10 cellular contexts compared by ENCODE assay signal in the genomic region with DNA sequence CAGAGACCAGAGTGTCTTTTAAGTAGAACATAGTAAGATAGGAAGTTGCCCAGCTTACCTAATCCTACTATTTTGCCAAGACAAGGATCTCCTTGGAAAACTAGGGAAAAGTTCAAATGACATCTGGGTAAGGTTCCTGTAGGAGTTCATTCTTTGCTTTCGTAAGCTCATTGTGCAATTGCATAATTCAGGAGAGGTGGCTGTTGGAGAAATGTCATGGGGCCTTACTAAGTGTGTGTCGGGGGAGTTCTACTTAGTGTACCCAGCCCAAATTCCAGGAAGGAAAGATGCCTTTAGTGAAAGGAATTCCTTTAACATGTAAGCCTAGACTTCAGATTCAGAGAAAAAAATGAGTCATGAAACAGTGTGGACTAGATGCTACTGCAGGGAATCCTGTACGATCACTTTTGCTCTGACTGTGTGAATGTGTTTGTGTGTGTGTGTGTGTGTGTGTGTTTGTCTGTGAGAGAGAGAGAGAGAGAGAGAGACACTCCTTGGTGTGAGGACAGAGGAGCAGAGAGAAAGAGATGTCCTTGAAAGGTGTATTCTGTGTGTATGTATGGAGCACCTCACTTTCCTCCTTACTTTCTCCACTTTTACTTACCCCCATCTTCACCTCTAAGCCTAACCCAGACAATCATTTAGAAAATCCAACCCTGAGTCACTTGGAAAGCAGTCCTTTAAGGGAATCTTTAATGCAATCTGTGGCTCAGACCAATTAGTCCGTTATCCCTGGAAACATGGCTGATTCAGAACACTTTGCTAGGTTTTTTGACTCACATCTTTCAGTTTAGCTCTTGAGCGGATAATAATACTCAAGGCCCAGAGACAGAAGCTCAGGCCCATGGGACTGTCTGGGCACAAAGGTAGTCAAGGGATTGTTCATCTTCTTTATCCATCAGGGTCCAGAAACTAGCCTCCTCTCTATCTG.
DNase-seq lines count a peak whose midpoint lies in the region; ATAC-seq and TF ChIP-seq lines count a peak whose summit lies in the region.
"Had no signal": no experiment of that assay in that cellular context is flagged by ENCODE, and none has a peak within 500 bp of the region (broad histone marks: within the 10 kb centered on the region; RNA-seq: fewer than 3 reads in every experiment).

No MANE protein-coding gene starts in this region.

- H3K27me3 Mint-ChIP-seq in dendritic cell treated with granulocyte-macrophage colony-stimulating factor and Interleukin-4, amounts not matched to agents 40 ng/mL and 50 ng/mL, for 4 days, result no peaks in the 10 kb centered on the region
- peaks cover 12% of the 10 kb centered on the region for H3K27me3 Mint-ChIP-seq in neural progenitor cell (ENCODE audit: insufficient read depth, low read depth)

- CTCF ChIA-PET in BJ (lab: Yijun Ruan, JAX), result interaction anchor here (0.8 kb wide), 1 partner anchor 9 kb away, joined by 3 read pairs; no protein-coding TSS in a partner anchor

- H3K9ac ChIP-seq in Loucy (ENCODE audit: low read depth, low read length, poor library complexity, severe bottlenecking), result peak overlapping the region; percentile 72
- no peak overlapping the region for H3K9ac ChIP-seq in neural progenitor cell

- ATAC-seq in GM18909 (IDR thresholded peaks at IDR 0.05; ENCODE audit: poor library complexity, unreplicated experiment) (no peak), HG03039 (IDR thresholded peaks at IDR 0.05; ENCODE audit: unreplicated experiment) (no peak)

- H3K4me2 ChIP-seq in Loucy (ENCODE audit: low read depth, low read length, poor library complexity, severe bottlenecking), result peak overlapping the region; percentile 72
- H3K4me2 ChIP-seq in neural progenitor cell, result peak overlapping the region; percentile 52

- H3K79me2 ChIP-seq in Loucy (ENCODE audit: insufficient read depth, low read length) (no peaks in the 10 kb centered on the region), neural progenitor cell (ENCODE audit: low read depth) (no peaks in the 10 kb centered on the region)

- no peak overlapping the region for H3K4me3 Mint-ChIP-seq in dendritic cell treated with granulocyte-macrophage colony-stimulating factor and Interleukin-4, amounts not matched to agents 40 ng/mL and 50 ng/mL, for 4 days
- H3K4me3 Mint-ChIP-seq in neural progenitor cell, result peak overlapping the region; percentile 37

- H3K4me3 ChIP-seq in BJ (ENCODE audit: low read depth, low read length), result no peak overlapping the region
- no peak overlapping the region for H3K4me3 ChIP-seq in Loucy (ENCODE audit: low read length, poor library complexity, severe bottlenecking)
- H3K4me3 ChIP-seq in neural progenitor cell, result no peak overlapping the region
- H3K4me3 ChIP-seq: suprapubic skin had no signal

- intact Hi-C loops in dendritic cell treated with granulocyte-macrophage colony-stimulating factor and Interleukin-4, amounts not matched to agents 40 ng/mL and 50 ng/mL, for 4 days (cut with micrococcal nuclease), result no loop called here

- DNase-seq in BJ (ENCODE audit: low read depth) (peak; percentile 80), neural progenitor cell (ENCODE audit: low spot score) (no peak), NCI-H1930 (lab: John Stamatoyannopoulos, UW) (no peak), inferior parietal cortex (ENCODE audit: extremely low spot score) (no peak)
- DNase-seq: posterior cingulate gyrus had no signal

- no peaks in the 10 kb centered on the region for H3F3A ChIP-seq in Loucy (ENCODE audit: low read depth)
- H3F3A ChIP-seq in neural progenitor cell (ENCODE audit: low read depth), result peaks cover 8% of the 10 kb centered on the region

- H3K4me1 Mint-ChIP-seq in dendritic cell treated with granulocyte-macrophage colony-stimulating factor and Interleukin-4, amounts not matched to agents 40 ng/mL and 50 ng/mL, for 4 days (ENCODE audit: low read depth), result peaks cover 17% of the 10 kb centered on the region
- peaks cover 78% of the 10 kb centered on the region for H3K4me1 Mint-ChIP-seq in neural progenitor cell

- H3K9me3 ChIP-seq in Loucy (ENCODE audit: insufficient read depth, low read depth, low read length), result no peaks in the 10 kb centered on the region
- H3K9me3 ChIP-seq in neural progenitor cell (ENCODE audit: low read depth), result no peaks in the 10 kb centered on the region
- H3K9me3 ChIP-seq: suprapubic skin had no signal

- H4K20me1 ChIP-seq in Loucy (ENCODE audit: insufficient read depth, low read length, poor library complexity, severe bottlenecking), result no peaks in the 10 kb centered on the region
- no peaks in the 10 kb centered on the region for H4K20me1 ChIP-seq in neural progenitor cell (ENCODE audit: low read depth)

- TF ChIP-seq CTCF in BJ (IDR thresholded peaks at IDR 0.05; ENCODE audit: insufficient read depth, low read depth, low read length) (no peak), Loucy (conservative IDR thresholded peaks at IDR 0.05; ENCODE audit: low read length) (no peak), neural progenitor cell (IDR thresholded peaks at IDR 0.05) (no peak)

- H2AFZ ChIP-seq in Loucy (ENCODE audit: low read length) (no peak overlapping the region), neural progenitor cell (replicated peaks) (no peak overlapping the region)

- H3K36me3 ChIP-seq in BJ (ENCODE audit: control insufficient read depth, insufficient read depth, low read length) (no peaks in the 10 kb centered on the region), Loucy (ENCODE audit: insufficient read depth, low read length) (no peaks in the 10 kb centered on the region), neural progenitor cell (no peaks in the 10 kb centered on the region)
- H3K36me3 ChIP-seq: suprapubic skin had no signal

- POLR2A ChIA-PET in BJ (lab: Charles Lee), result no interaction called here

- no peaks in the 10 kb centered on the region for H3K9me3 Mint-ChIP-seq in dendritic cell treated with granulocyte-macrophage colony-stimulating factor and Interleukin-4, amounts not matched to agents 40 ng/mL and 50 ng/mL, for 4 days
- H3K9me3 Mint-ChIP-seq in neural progenitor cell, result peaks cover 7% of the 10 kb centered on the region

- H3K27ac ChIP-seq in neural progenitor cell, result no peak overlapping the region
- H3K27ac ChIP-seq: suprapubic skin had no signal

- H3K27me3 ChIP-seq in BJ (ENCODE audit: control insufficient read depth, insufficient read depth, low read length), result no peaks in the 10 kb centered on the region
- no peaks in the 10 kb centered on the region for H3K27me3 ChIP-seq in Loucy (ENCODE audit: insufficient read depth, low read length, poor library complexity, severe bottlenecking)
- no peaks in the 10 kb centered on the region for H3K27me3 ChIP-seq in neural progenitor cell
- H3K27me3 ChIP-seq: suprapubic skin had no signal

- H3K4me1 ChIP-seq in Loucy (ENCODE audit: insufficient read depth, low read length, poor library complexity, severe bottlenecking) (peaks cover 26% of the 10 kb centered on the region), neural progenitor cell (peaks cover 27% of the 10 kb centered on the region)
- H3K4me1 ChIP-seq: suprapubic skin had no signal

- H3K27ac Mint-ChIP-seq in dendritic cell treated with granulocyte-macrophage colony-stimulating factor and Interleukin-4, amounts not matched to agents 40 ng/mL and 50 ng/mL, for 4 days, result peak overlapping the region; percentile 15
- H3K27ac Mint-ChIP-seq in neural progenitor cell, result peak overlapping the region; percentile 96

- no peaks in the 10 kb centered on the region for H3K9me2 ChIP-seq in Loucy (replicated peaks; ENCODE audit: low read depth, low read length)

- no peaks in the 10 kb centered on the region for H3K36me3 Mint-ChIP-seq in dendritic cell treated with granulocyte-macrophage colony-stimulating factor and Interleukin-4, amounts not matched to agents 40 ng/mL and 50 ng/mL, for 4 days (ENCODE audit: low read depth)
- no peaks in the 10 kb centered on the region for H3K36me3 Mint-ChIP-seq in neural progenitor cell
